Comparison of ENCODE assay signal across 11 cellular contexts in the genomic region with DNA sequence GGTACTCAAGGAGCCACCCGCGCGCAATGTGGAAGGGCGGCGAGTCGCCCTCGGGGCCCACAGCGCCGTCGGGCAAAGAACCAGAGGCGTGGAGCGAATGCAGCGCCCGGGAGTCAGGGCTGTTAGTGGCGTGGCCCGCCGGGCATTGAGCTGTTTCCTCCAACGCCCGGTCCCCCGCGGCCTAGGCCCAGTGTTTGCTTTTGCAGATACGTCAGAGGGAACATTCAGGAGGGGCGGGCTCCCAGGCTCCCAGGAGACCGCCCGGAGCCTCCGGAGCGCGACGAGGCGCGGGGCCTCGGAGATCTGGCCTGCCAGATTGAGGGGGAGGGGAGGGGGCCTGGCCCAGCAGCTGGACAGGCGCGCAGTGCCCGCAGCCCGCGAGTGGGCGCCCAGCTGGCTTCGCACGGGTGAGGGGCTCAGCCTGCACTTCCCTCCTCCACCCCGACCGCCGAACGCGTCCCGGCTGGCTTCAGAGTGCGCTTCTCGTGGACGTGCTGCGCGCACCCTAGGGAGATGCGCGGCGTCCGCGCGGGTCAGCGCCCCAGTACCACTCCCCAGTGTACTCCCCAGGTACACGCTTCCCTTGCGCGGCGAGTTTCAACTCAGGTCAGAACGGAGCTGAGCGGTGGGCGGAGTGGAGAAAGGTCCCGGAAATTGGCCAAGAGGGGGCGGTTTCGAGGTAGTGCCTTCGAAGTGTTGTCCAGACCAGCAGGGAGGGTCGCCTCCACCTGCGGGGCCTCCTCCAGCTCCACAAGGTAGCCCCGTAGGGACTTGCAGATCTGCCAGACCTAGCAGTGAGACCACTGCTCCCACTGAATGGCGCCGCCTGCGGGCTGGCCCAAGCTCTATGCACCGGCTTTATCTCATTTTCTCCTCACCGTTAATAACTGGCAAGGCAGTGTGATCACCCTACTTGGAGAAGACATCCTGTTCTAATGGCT.
A peak's percentile ranks its signal among the peaks of the same experiment; 100 is the strongest.
DNase-seq lines count a peak whose midpoint lies in the region; ATAC-seq and TF ChIP-seq lines count a peak whose summit lies in the region.
"Had no signal": no experiment of that assay in that cellular context is flagged by ENCODE, and none has a peak within 500 bp of the region (broad histone marks: within the 10 kb centered on the region; RNA-seq: fewer than 3 reads in every experiment).

No MANE protein-coding gene starts in this region.

- H3K79me2 ChIP-seq in GM23338 (replicated peaks; ENCODE audit: insufficient read depth): no peaks in the 10 kb centered on the region

- peaks cover 42% of the 10 kb centered on the region for H3K4me1 Mint-ChIP-seq in GM23338

- H3K4me2 ChIP-seq in GM23338: peak overlapping the region; percentile 89

- in situ Hi-C loops in brain microvascular endothelial cell (cut with HindIII; ENCODE audit: low pct_ligation_motif_present, low sequenced_read_pairs): loop anchor here (25.0 kb wide), 1 partner anchor 134 kb away; a partner anchor contains a TSS

- intact Hi-C loops in sciatic nerve (cut with DNase I): loop anchor here (5.0 kb wide), 1 partner anchor 144 kb away; a partner anchor contains a TSS

- H3K27me3 ChIP-seq in GM23338 (ENCODE audit: insufficient read depth) (peaks cover 100% of the 10 kb centered on the region), brain microvascular endothelial cell (replicated peaks) (no peaks in the 10 kb centered on the region)
- peaks cover 47% of the 10 kb centered on the region for H3K27me3 ChIP-seq in effector memory CD4-positive, alpha-beta T cell (replicated peaks; ENCODE audit: control insufficient read depth, insufficient read depth, low read length, poor library complexity, severe bottlenecking)

- 0 out of 2 replicates have a peak, but pooled peaks cover 5% of the 10 kb centered on the region for H3K9me2 ChIP-seq in GM23338 (ENCODE audit: insufficient read depth)

- CTCF ChIA-PET in HEK293T (lab: Yijun Ruan, JAX): interaction anchor here (0.7 to 1.2 kb wide), 2 partner anchors 79 to 85 kb away, joined by 3 to 5 read pairs; no protein-coding TSS in a partner anchor

- H3K27ac ChIP-seq in GM23338 (ENCODE audit: low read depth): no peak overlapping the region
- peak overlapping the region; percentile 21 for H3K27ac ChIP-seq in brain microvascular endothelial cell
- H3K27ac ChIP-seq in effector memory CD4-positive, alpha-beta T cell (ENCODE audit: insufficient read depth, low read length, poor library complexity, severe bottlenecking): no peak overlapping the region

- POLR2A ChIA-PET in HEK293T (lab: Yijun Ruan, JAX): interaction anchor here (1.1 kb wide), 1 partner anchor 145 kb away, joined by 3 read pairs; a partner anchor contains a TSS

- peak; percentile 86 for DNase-seq in GM23338 (ENCODE audit: low spot score)
- no peak for DNase-seq in brain microvascular endothelial cell
- DNase-seq in iPS-NIHi11 (ENCODE audit: low spot score): peak; percentile 76
- DNase-seq in sciatic nerve (ENCODE audit: low spot score): peak; percentile 67
- no peak for DNase-seq in NCI-H187 (lab: John Stamatoyannopoulos, UW)
- DNase-seq in effector memory CD4-positive, alpha-beta T cell: no peak
- no peak for DNase-seq in HEK293T (ENCODE audit: extremely low spot score)
- DNase-seq: anterior cingulate cortex, foreskin melanocyte, NCI-H187 treated with DMSO at 0.1 percent for 48 hours had no signal

- peak overlapping the region; percentile 96 for H2AFZ ChIP-seq in GM23338

- H3F3A ChIP-seq in GM23338 (replicated peaks; ENCODE audit: low read depth): peaks cover 24% of the 10 kb centered on the region

- H3K9me3 Mint-ChIP-seq in GM23338: peaks cover 6% of the 10 kb centered on the region; the same call in 2 of the 3 replicates

- H3K36me3 ChIP-seq in GM23338 (ENCODE audit: insufficient read depth): no peaks in the 10 kb centered on the region
- H3K36me3 ChIP-seq in brain microvascular endothelial cell (replicated peaks): no peaks in the 10 kb centered on the region
- no peaks in the 10 kb centered on the region for H3K36me3 ChIP-seq in effector memory CD4-positive, alpha-beta T cell (ENCODE audit: control insufficient read depth, insufficient read depth, low read length)

- H4K20me1 ChIP-seq in GM23338 (replicated peaks; ENCODE audit: insufficient read depth): peaks cover 11% of the 10 kb centered on the region

- peaks cover 52% of the 10 kb centered on the region for H3K4me1 ChIP-seq in GM23338 (ENCODE audit: insufficient read depth)
- peaks cover 4% of the 10 kb centered on the region for H3K4me1 ChIP-seq in effector memory CD4-positive, alpha-beta T cell (ENCODE audit: control insufficient read depth, insufficient read depth, low read length, poor library complexity, severe bottlenecking)

- peak; percentile 67 to 77 for TF ChIP-seq CTCF in GM23338 (conservative IDR thresholded peaks at IDR 0.05; ENCODE audit: low read depth in 2 of 2)
- TF ChIP-seq CTCF in brain microvascular endothelial cell (IDR thresholded peaks at IDR 0.05; ENCODE audit: low read depth, low read length, missing control alignments): peak; percentile 68

- no peaks in the 10 kb centered on the region for H3K36me3 Mint-ChIP-seq in GM23338 (ENCODE audit: low read depth)

- H3K4me3 ChIP-seq in GM23338: peak overlapping the region; percentile 80
- peak overlapping the region; percentile 49 for H3K4me3 ChIP-seq in brain microvascular endothelial cell (ENCODE audit: low read depth, low read length)
- no peak overlapping the region for H3K4me3 ChIP-seq in effector memory CD4-positive, alpha-beta T cell (ENCODE audit: insufficient read depth, low read depth, low read length, poor library complexity, severe bottlenecking)

- peak overlapping the region; percentile 70 for H3K4me3 Mint-ChIP-seq in GM23338

- no peaks in the 10 kb centered on the region for H3K9me3 ChIP-seq in effector memory CD4-positive, alpha-beta T cell (ENCODE audit: control insufficient read depth, low read length)

- peak; percentile 62 for ATAC-seq in GM23338
- peak; percentile 19 for ATAC-seq in sciatic nerve
- ATAC-seq in GM19395 (IDR thresholded peaks at IDR 0.05; ENCODE audit: unreplicated experiment): no peak

- peaks cover 87% of the 10 kb centered on the region for H3K27me3 Mint-ChIP-seq in GM23338 (ENCODE audit: insufficient read depth, low read depth, poor library complexity)

- H3K27ac Mint-ChIP-seq in GM23338: no peak overlapping the region

TF ChIP-seq in GM23338, 12 proteins besides CTCF, POLR2A, EP300 and RAD21 (continues in another document):
- peak; percentile 79 for TF ChIP-seq EZH2phosphoT487 (IDR thresholded peaks at IDR 0.05; ENCODE audit: unreplicated experiment)
- peak; percentile 58 for TF ChIP-seq EZH2 (IDR thresholded peaks at IDR 0.05; ENCODE audit: low read depth, unreplicated experiment)

TF ChIP-seq in HEK293T, 16 proteins besides CTCF, POLR2A, EP300 and RAD21:
- TF ChIP-seq NFRKB (IDR thresholded peaks at IDR 0.05): no peak
- TF ChIP-seq LEF1 (IDR thresholded peaks at IDR 0.05; ENCODE audit: borderline replicate concordance): no peak
- no peak for TF ChIP-seq SP1 (IDR thresholded peaks at IDR 0.05)
- TF ChIP-seq BHLHE40 (IDR thresholded peaks at IDR 0.05; ENCODE audit: borderline replicate concordance): no peak
- TF ChIP-seq HDGF (IDR thresholded peaks at IDR 0.05; ENCODE audit: borderline replicate concordance): no peak
- no peak for TF ChIP-seq FOXM1 (IDR thresholded peaks at IDR 0.05; ENCODE audit: borderline replicate concordance)
- TF ChIP-seq ZNF384 (IDR thresholded peaks at IDR 0.05): no peak
TF ChIP-seq in HEK293T: peak in this region for 0.

Comparison
In these comparisons a context has a peak if more than half of its experiments do, and no peak if none do; other contexts are left out.
1. DNase-seq: peak in GM23338 (single experiment), iPS-NIHi11 (single experiment) and sciatic nerve (single experiment); none in brain microvascular endothelial cell (single experiment), NCI-H187 (0 of 2), effector memory CD4-positive, alpha-beta T cell (0 of 3) and HEK293T (single experiment).